8 cellular contexts compared by ENCODE assay signal in the genomic region with DNA sequence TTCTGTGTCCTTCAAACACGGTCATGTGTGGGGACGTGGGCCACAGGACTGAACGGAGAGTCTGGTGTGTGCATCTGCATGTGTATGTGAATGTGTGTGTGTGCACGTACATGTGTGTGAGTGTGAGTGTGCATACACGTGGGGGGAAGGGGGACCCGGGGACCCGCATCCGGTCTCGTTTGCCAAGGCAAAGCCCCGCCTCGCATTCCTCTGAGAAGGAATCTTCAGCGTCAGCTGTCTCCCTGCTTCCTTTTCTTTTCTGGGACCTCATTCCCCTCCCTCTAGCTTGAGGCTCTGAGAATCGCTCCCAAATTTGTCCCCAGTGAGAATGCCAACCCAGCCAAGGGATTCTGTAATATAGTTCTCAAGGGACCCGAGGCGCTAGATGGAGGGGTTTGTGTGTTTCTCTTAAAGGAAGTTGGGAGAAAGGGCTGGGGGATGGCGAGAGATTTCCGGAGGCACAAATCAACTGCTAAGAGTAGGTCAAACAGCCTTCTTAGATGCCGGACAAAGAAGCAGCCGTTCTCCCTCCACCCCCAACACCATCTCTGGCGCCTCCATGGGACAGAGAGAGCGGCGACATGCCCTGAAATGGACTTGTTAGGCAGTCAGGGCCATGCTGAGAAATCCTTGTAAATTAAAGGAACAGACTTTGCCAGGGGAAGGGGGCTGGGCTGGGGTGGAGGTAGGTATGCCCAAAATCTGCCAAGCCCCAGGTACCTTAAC. TPM values are rescaled to one million over a fixed set of nuclear protein-coding genes. Genes with fewer than 3 reads are reported as not detected.
DNase-seq lines count a peak whose midpoint lies in the region; ATAC-seq and TF ChIP-seq lines count a peak whose summit lies in the region.

No MANE protein-coding gene starts in this region.

- H3K36me3 Mint-ChIP-seq in activated CD4-positive, alpha-beta T cell treated with anti-CD3 and anti-CD28 coated beads, Interleukin-2, amount 10 ng/mL, durations not matched to agents 24 days and 14 days (ENCODE audit: low read depth) = peaks cover 26% of the 10 kb centered on the region

- H3K9me3 Mint-ChIP-seq in activated CD4-positive, alpha-beta T cell treated with anti-CD3 and anti-CD28 coated beads, Interleukin-2, amount 10 ng/mL, durations not matched to agents 24 days and 14 days = no peaks in the 10 kb centered on the region

- peak overlapping the region; percentile 78 for H3K4me3 Mint-ChIP-seq in activated CD4-positive, alpha-beta T cell treated with anti-CD3 and anti-CD28 coated beads, Interleukin-2, amount 10 ng/mL, durations not matched to agents 24 days and 14 days

- peak; percentile 20 for TF ChIP-seq CTCF in fibroblast of villous mesenchyme (IDR thresholded peaks at IDR 0.05; ENCODE audit: insufficient read depth, low read depth, low read length)

- peak overlapping the region; percentile 28 for H2AFZ ChIP-seq in neuron (ENCODE audit: low read depth, low read length)

- peaks cover 50% of the 10 kb centered on the region for H3K4me1 ChIP-seq in neuron (ENCODE audit: insufficient read depth, low read length)

- H3K27ac Mint-ChIP-seq in activated CD4-positive, alpha-beta T cell treated with anti-CD3 and anti-CD28 coated beads, Interleukin-2, amount 10 ng/mL, durations not matched to agents 24 days and 14 days = peak overlapping the region; percentile 98

- H3K4me1 Mint-ChIP-seq in activated CD4-positive, alpha-beta T cell treated with anti-CD3 and anti-CD28 coated beads, Interleukin-2, amount 10 ng/mL, durations not matched to agents 24 days and 14 days = peaks cover 90% of the 10 kb centered on the region

- DNase-seq in activated CD4-positive, alpha-beta T cell treated with anti-CD3 and anti-CD28 coated beads, Interleukin-2, amount 10 ng/mL, durations not matched to agents 24 days and 14 days = peak; percentile 76
- DNase-seq in activated CD4-positive, alpha-beta T cell treated with anti-CD3 and anti-CD28 coated beads, Interleukin-2, amount 50 U/mL, for 4 hours = no peak
- DNase-seq in activated CD4-positive, alpha-beta T cell treated with anti-CD3 and anti-CD28 coated beads, Interleukin-2, amount 50 U/mL, for 48 hours = peak; percentile 49 to 53
- DNase-seq in fibroblast of villous mesenchyme (ENCODE audit: low read depth) = peak; percentile 51

- no peaks in the 10 kb centered on the region for H3K27me3 ChIP-seq in neuron (ENCODE audit: insufficient read depth, low read length)

- no peaks in the 10 kb centered on the region for H3K36me3 ChIP-seq in neuron (ENCODE audit: insufficient read depth, low read length)

- H3K9me3 ChIP-seq in neuron (ENCODE audit: low read length) = no peaks in the 10 kb centered on the region

- peak overlapping the region; percentile 32 for H3K4me3 ChIP-seq in fibroblast of villous mesenchyme (ENCODE audit: low read depth, low read length)
- H3K4me3 ChIP-seq in neuron (ENCODE audit: low read length) = peak overlapping the region; percentile 37

- no peaks in the 10 kb centered on the region for H3K27me3 Mint-ChIP-seq in activated CD4-positive, alpha-beta T cell treated with anti-CD3 and anti-CD28 coated beads, Interleukin-2, amount 10 ng/mL, durations not matched to agents 24 days and 14 days

- ATAC-seq in HG03280 (IDR thresholded peaks at IDR 0.05; ENCODE audit: unreplicated experiment) = no peak
- ATAC-seq in GM21825 (IDR thresholded peaks at IDR 0.05; ENCODE audit: unreplicated experiment) = no peak
- ATAC-seq in HG02642 (IDR thresholded peaks at IDR 0.05; ENCODE audit: poor library complexity, unreplicated experiment) = no peak

- intact Hi-C loops in activated CD4-positive, alpha-beta T cell treated with anti-CD3 and anti-CD28 coated beads, Interleukin-2, amount 10 ng/mL, durations not matched to agents 24 days and 14 days (cut with micrococcal nuclease) = loop anchor here (5.0 kb wide), 1 partner anchor 257 kb away; no protein-coding TSS in a partner anchor

RNA-seq across cellular contexts. Expression of gene IFFO2, which starts 6.6 kb away (rescaled TPM):
- 32.3 and 36.8 TPM in 2 replicates for total RNA-seq in activated CD4-positive, alpha-beta T cell treated with anti-CD3 and anti-CD28 coated beads, Interleukin-2, amount 10 ng/mL, durations not matched to agents 24 days and 14 days
- total RNA-seq in fibroblast of villous mesenchyme = 11.2 and 15.5 TPM in 2 replicates

RNA-seq across cellular contexts. Expression of gene ALDH4A1, which starts 47.5 kb away (rescaled TPM):
- 2.8 and 5.2 TPM in 2 replicates for total RNA-seq in activated CD4-positive, alpha-beta T cell treated with anti-CD3 and anti-CD28 coated beads, Interleukin-2, amount 10 ng/mL, durations not matched to agents 24 days and 14 days
- total RNA-seq in fibroblast of villous mesenchyme = 13.0 and 13.5 TPM in 2 replicates

Comparison
In these comparisons a context has a peak if more than half of its experiments do, and no peak if none do; other contexts are left out.
1. DNase-seq: peak in activated CD4-positive, alpha-beta T cell treated with anti-CD3 and anti-CD28 coated beads, Interleukin-2, amount 10 ng/mL, durations not matched to agents 24 days and 14 days (single experiment), activated CD4-positive, alpha-beta T cell treated with anti-CD3 and anti-CD28 coated beads, Interleukin-2, amount 50 U/mL, for 48 hours (2 of 2) and fibroblast of villous mesenchyme (single experiment); none in activated CD4-positive, alpha-beta T cell treated with anti-CD3 and anti-CD28 coated beads, Interleukin-2, amount 50 U/mL, for 4 hours (0 of 2).